1 cellular context compared by ENCODE assay signal in genomic region chr21:46386726-46387073, GRCh38.
TF ChIP-seq lines count a peak whose summit lies in the region.

No MANE protein-coding gene starts in this region.

TF ChIP-seq in H1, 55 proteins besides CTCF, POLR2A, EP300 and RAD21 (continued from another document):
- TF ChIP-seq ATF3 (IDR thresholded peaks at IDR 0.05; ENCODE audit: insufficient read depth, low read depth, low read length) (no peak), TAF7 (optimal IDR thresholded peaks at IDR 0.05; ENCODE audit: borderline replicate concordance, low read depth, low read length) (no peak), CBX8 (IDR thresholded peaks at IDR 0.05; ENCODE audit: borderline replicate concordance, low read depth, low read length) (no peak), GABPA (IDR thresholded peaks at IDR 0.05; ENCODE audit: borderline replicate concordance, insufficient read depth, low read length) (no peak), TAF1 (IDR thresholded peaks at IDR 0.05; ENCODE audit: low read depth, low read length) (no peak), CREB1 (IDR thresholded peaks at IDR 0.05) (no peak), SP2 (IDR thresholded peaks at IDR 0.05; ENCODE audit: low read length) (no peak), TEAD4 (IDR thresholded peaks at IDR 0.05; ENCODE audit: low read depth, low read length) (no peak), RFX5 (IDR thresholded peaks at IDR 0.05; ENCODE audit: borderline replicate concordance, low read depth, low read length) (no peak), GTF2F1 (IDR thresholded peaks at IDR 0.05; ENCODE audit: borderline replicate concordance, low read depth, low read length) (no peak), SIN3A (conservative IDR thresholded peaks at IDR 0.05 in 1 of 2, IDR thresholded peaks at IDR 0.05 in 1 of 2; ENCODE audit: low read depth in 1 of 2, low read length in 2 of 2) (no peak), E2F6 (IDR thresholded peaks at IDR 0.05) (no peak), MAFK (IDR thresholded peaks at IDR 0.05; ENCODE audit: low read depth, low read length) (no peak), SIX5 (IDR thresholded peaks at IDR 0.05; ENCODE audit: low read depth, low read length) (no peak), EGR1 (IDR thresholded peaks at IDR 0.05; ENCODE audit: borderline replicate concordance, low read depth, low read length) (no peak), PHF8 (conservative IDR thresholded peaks at IDR 0.05; ENCODE audit: low read depth, low read length) (no peak)
